Comparison of ENCODE assay signal across 10 cellular contexts in the genomic region with DNA sequence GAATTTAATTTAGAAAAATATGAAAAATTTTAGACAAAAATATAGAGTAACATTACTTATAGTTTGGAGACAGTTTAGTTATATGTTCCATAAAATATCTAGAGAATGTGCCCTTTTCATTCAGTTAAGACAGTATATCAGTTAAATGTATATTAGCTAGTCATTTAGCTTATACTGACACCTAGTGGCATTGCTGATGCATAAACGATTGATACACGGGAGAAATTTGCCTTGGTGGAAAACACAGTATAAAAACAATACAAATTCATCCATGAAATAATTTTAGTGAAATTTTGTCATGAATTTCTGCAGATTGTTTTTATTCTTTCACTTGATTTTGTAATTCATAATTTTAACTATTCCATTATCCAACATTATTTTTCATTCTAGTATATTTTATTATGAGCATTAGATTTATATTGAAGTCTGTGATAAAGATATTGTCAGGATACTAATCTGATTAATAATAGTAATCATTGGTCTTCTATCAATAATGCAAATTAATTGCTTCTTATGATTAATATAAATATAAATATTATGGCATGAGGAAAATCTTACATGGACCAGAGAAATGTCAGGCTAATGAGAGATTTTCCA.
A peak's percentile ranks its signal among the peaks of the same experiment; 100 is the strongest.
DNase-seq lines count a peak whose midpoint lies in the region; ATAC-seq, FAIRE-seq and TF ChIP-seq lines count a peak whose summit lies in the region.
"Had no signal": no experiment of that assay in that cellular context is flagged by ENCODE, and none has a peak within 500 bp of the region (broad histone marks: within the 10 kb centered on the region; RNA-seq: fewer than 3 reads in every experiment).

No MANE protein-coding gene starts in this region.

- H3K4me3 ChIP-seq in AG04449 (ENCODE audit: low read depth, low read length) = no peak overlapping the region
- H3K4me3 ChIP-seq in astrocyte (ENCODE audit: insufficient read depth, low read depth, low read length) = no peak overlapping the region
- H3K4me3 ChIP-seq: HAP-1 had no signal

- H3K4me2 ChIP-seq in astrocyte (ENCODE audit: low read length) = no peak overlapping the region

- CTCF ChIA-PET in AG04449 (lab: Yijun Ruan, JAX) = interaction anchor here (0.8 to 2.5 kb wide), 10 partner anchors 14 to 961 kb away, joined by 3 to 22 read pairs (median 4); no protein-coding TSS in a partner anchor

- no peak overlapping the region for H3K27ac ChIP-seq in astrocyte (ENCODE audit: low read depth, low read length)
- H3K27ac ChIP-seq: epithelial cell of prostate had no signal

- H3K36me3 Mint-ChIP-seq in astrocyte (ENCODE audit: low read depth, unreplicated experiment) = no peaks in the 10 kb centered on the region
- H3K36me3 Mint-ChIP-seq in immature natural killer cell = no peaks in the 10 kb centered on the region

- in situ Hi-C loops in GM13976 (cut with MboI; ENCODE audit: low sequenced_read_pairs, unreplicated experiment) = loop anchor here (25.0 kb wide), 1 partner anchor 555 kb away; no protein-coding TSS in a partner anchor

- no peaks in the 10 kb centered on the region for H4K20me1 ChIP-seq in astrocyte (ENCODE audit: insufficient read depth, low read length)

- ATAC-seq in HG02970 (IDR thresholded peaks at IDR 0.05; ENCODE audit: low FRiP score, unreplicated experiment) = peak; percentile 68

- H3K4me1 Mint-ChIP-seq in astrocyte (ENCODE audit: low read depth, unreplicated experiment) = no peaks in the 10 kb centered on the region
- H3K4me1 Mint-ChIP-seq in immature natural killer cell = no peaks in the 10 kb centered on the region

- no peaks in the 10 kb centered on the region for H3K79me2 ChIP-seq in astrocyte (ENCODE audit: insufficient read depth, low read length)

- peak; percentile 2 for DNase-seq in AG04449 (ENCODE audit: low read depth, low spot score)
- peak; percentile 3 for DNase-seq in GM13976 (ENCODE audit: low spot score)
- peak; percentile 52 for DNase-seq in NCI-H1694 treated with DMSO at 0.1 percent for 48 hours (lab: John Stamatoyannopoulos, UW)
- peak; percentile 22 for DNase-seq in astrocyte (ENCODE audit: low read depth)
- DNase-seq in kidney tubule cell (ENCODE audit: low spot score) = peak; percentile 44
- no peak for DNase-seq in stimulated activated CD4-positive, alpha-beta T cell treated with anti-CD3 and anti-CD28 coated beads, Interleukin-2, amount 100 ng/mL, for 48 hours
- no peak for DNase-seq in immature natural killer cell

- H3K9me3 ChIP-seq in astrocyte (ENCODE audit: insufficient read depth, low read depth, low read length) = no peaks in the 10 kb centered on the region
- H3K9me3 ChIP-seq: HAP-1 had no signal

- no peaks in the 10 kb centered on the region for H3K27me3 Mint-ChIP-seq in astrocyte (ENCODE audit: low read depth, unreplicated experiment)
- H3K27me3 Mint-ChIP-seq in immature natural killer cell (ENCODE audit: low read depth in 3 of 3) = peaks cover 0 to 4% (median 0%) of the 10 kb centered on the region in 3 donors

- H3K27ac Mint-ChIP-seq in astrocyte (ENCODE audit: unreplicated experiment) (no peak overlapping the region), immature natural killer cell (no peak overlapping the region)

- H3K9me3 Mint-ChIP-seq in astrocyte (ENCODE audit: unreplicated experiment) (no peaks in the 10 kb centered on the region), immature natural killer cell (peaks cover 0 to 4% (median 2%) of the 10 kb centered on the region in 6 donors)

- POLR2A ChIA-PET in AG04449 (lab: Yijun Ruan, JAX) = no interaction called here

- peak; percentile 59 for TF ChIP-seq CTCF in AG04449 (IDR thresholded peaks at IDR 0.05; ENCODE audit: insufficient read depth, low read length, missing control alignments)
- TF ChIP-seq CTCF in GM13976 (IDR thresholded peaks at IDR 0.05; ENCODE audit: borderline replicate concordance, control extremely low read depth, extremely low read depth, insufficient read depth, missing control alignments) = peak; percentile 31
- TF ChIP-seq CTCF in astrocyte (IDR thresholded peaks at IDR 0.05; ENCODE audit: insufficient read depth, low read depth, low read length) = peak; percentile 76

- H2AFZ ChIP-seq in astrocyte (ENCODE audit: low read depth, low read length) = no peak overlapping the region

- H3K36me3 ChIP-seq in astrocyte (ENCODE audit: insufficient read depth, low read length) = no peaks in the 10 kb centered on the region
- H3K36me3 ChIP-seq: HAP-1 had no signal

- FAIRE-seq in astrocyte (lab: Jason Lieb, UNC) = no peak

- no peak overlapping the region for H3K9ac ChIP-seq in astrocyte (ENCODE audit: low read length)

- H3K4me3 Mint-ChIP-seq in astrocyte (ENCODE audit: unreplicated experiment) (no peak overlapping the region), immature natural killer cell (no peak overlapping the region)

- H3K4me1 ChIP-seq in astrocyte (ENCODE audit: insufficient read depth, low read length) = no peaks in the 10 kb centered on the region

- no peaks in the 10 kb centered on the region for H3K27me3 ChIP-seq in astrocyte (ENCODE audit: insufficient read depth, low read length)

Comparison
In these comparisons a context has a peak if more than half of its experiments do, and no peak if none do; other contexts are left out.
1. DNase-seq: peak in AG04449 (single experiment), GM13976 (single experiment), NCI-H1694 treated with DMSO at 0.1 percent for 48 hours (single experiment), astrocyte (single experiment) and kidney tubule cell (single experiment); none in stimulated activated CD4-positive, alpha-beta T cell treated with anti-CD3 and anti-CD28 coated beads, Interleukin-2, amount 100 ng/mL, for 48 hours (0 of 2) and immature natural killer cell (0 of 3).
2. Peak in every context shown above with its lines, with median percentiles within 50 percentile points of each other: CTCF ChIP-seq.